1 cellular context compared by ENCODE assay signal in genomic region chr9:38699337-38699736, GRCh38.
TF ChIP-seq lines count a peak whose summit lies in the region.

No MANE protein-coding gene starts in this region.

TF ChIP-seq in HEK293, 187 proteins besides CTCF, POLR2A, EP300 and RAD21 (continued from another document):
- TF ChIP-seq ZNF26 (tag by site-specific recombination; IDR thresholded peaks at IDR 0.05), result no peak
- TF ChIP-seq ZNF248 (tag by site-specific recombination; IDR thresholded peaks at IDR 0.05), result no peak
TF ChIP-seq in HEK293: peak in this region for 1.
